ENCODE assay signal across 22 cellular contexts in the genomic region with DNA sequence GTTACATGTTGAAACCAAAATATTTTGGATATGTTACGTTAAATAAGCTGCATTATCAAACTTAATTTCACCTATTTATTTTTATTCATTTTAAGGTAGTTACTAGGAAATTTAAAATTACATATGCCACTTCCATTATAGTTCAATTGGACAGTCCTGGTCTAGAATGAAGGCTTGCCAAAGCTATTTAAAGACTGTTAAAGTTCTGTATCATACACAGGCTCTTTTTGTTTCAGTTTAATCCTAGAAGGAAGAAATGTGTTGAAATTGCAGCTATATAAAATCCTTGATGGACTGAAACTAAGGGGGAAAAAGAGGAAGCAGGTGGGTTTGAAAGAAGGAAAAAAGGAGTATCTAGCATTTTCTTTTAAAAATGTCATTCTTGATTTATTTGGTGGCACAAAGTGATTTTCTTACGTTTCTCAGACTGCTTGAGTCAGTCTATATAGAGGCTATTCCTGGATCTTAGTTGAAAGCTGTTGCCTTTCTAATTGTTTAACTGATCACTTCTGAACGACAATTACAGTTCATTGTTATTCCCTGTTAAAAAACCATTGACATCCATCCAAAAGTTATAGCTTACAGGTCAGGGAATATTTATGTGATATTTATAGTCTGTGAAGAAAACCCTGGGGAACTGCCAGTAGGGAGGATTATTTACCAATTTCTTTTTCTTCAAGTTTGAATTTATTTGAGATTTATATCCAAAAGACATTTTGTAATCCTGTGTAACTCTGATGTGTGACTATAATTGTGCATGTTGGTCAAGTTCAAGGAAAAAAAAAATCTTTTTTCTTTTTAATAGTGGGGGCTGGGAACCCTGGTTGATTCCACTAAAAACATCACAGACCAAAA.
DNase-seq lines count a peak whose midpoint lies in the region; ATAC-seq and TF ChIP-seq lines count a peak whose summit lies in the region.
"Had no signal": no experiment of that assay in that cellular context is flagged by ENCODE, and none has a peak within 500 bp of the region (broad histone marks: within the 10 kb centered on the region; RNA-seq: fewer than 3 reads in every experiment).

No MANE protein-coding gene starts in this region.

- no peak for TF ChIP-seq POLR2A in GM18505 (IDR thresholded peaks at IDR 0.05; ENCODE audit: borderline replicate concordance, extremely low read depth, insufficient read depth, insufficient read length)

- no peak for TF ChIP-seq CTCF in HFFc6 (IDR thresholded peaks at IDR 0.05)

- no peak overlapping the region for H2BK15ac ChIP-seq in mesenchymal stem cell (ENCODE audit: low read depth, poor library complexity, severe bottlenecking)

- no peaks in the 10 kb centered on the region for H3K36me3 Mint-ChIP-seq in HFFc6 (ENCODE audit: low read depth)
- H3K36me3 Mint-ChIP-seq: activated naive CD8-positive, alpha-beta T cell treated with anti-CD3 and anti-CD28 coated beads, Interleukin-2, amount 10 ng/mL, durations not matched to agents 7 days and 5 days had no signal

- no peaks in the 10 kb centered on the region for H3K79me1 ChIP-seq in mesenchymal stem cell (replicated peaks; ENCODE audit: low read length, poor library complexity, severe bottlenecking)

- H3K27me3 ChIP-seq in mesenchymal stem cell (ENCODE audit: control insufficient read depth in 1 of 2, insufficient read depth in 1 of 2, low read length in 2 of 2) (no peaks in the 10 kb centered on the region), subcutaneous abdominal adipose tissue (ENCODE audit: control insufficient read depth in 5 of 5, insufficient read depth in 4 of 5, low read length in 5 of 5) (no peaks in the 10 kb centered on the region)
- H3K27me3 ChIP-seq: cardiac muscle cell, esophagus squamous epithelium, testis had no signal

- no peak overlapping the region for H3K23ac ChIP-seq in mesenchymal stem cell (ENCODE audit: low read length in 2 of 2)

- H4K8ac ChIP-seq in mesenchymal stem cell (ENCODE audit: low read length) = no peak overlapping the region

- H3K27me3 Mint-ChIP-seq in HFFc6 (ENCODE audit: insufficient read depth) = no peaks in the 10 kb centered on the region

- H3K4me3 ChIP-seq in mesenchymal stem cell (ENCODE audit: insufficient read depth in 1 of 2, low read depth in 1 of 2, low read length in 2 of 2) (peak overlapping the region in 1 of 2 experiments; percentile 59), subcutaneous abdominal adipose tissue (ENCODE audit: low read depth in 1 of 5, low read length in 5 of 5) (no peak overlapping the region)
- H3K4me3 ChIP-seq: cardiac muscle cell, esophagus squamous epithelium, smooth muscle cell, testis had no signal

- peak overlapping the region; percentile 75 for H3K4me3 Mint-ChIP-seq in HFFc6
- H3K4me3 Mint-ChIP-seq: activated B cell treated with CpG ODN at 0.5 μM for 24 hours; activated naive CD8-positive, alpha-beta T cell treated with anti-CD3 and anti-CD28 coated beads, Interleukin-2, amount 10 ng/mL, durations not matched to agents 7 days and 5 days; activated T-helper 1 cell treated with anti-CD3 and anti-CD28 coated beads, Interleukin-12 subunit alpha, Interleukin-12 subunit beta, Interleukin-2, Interleukin-4 antibody, amounts not matched to agents 30 ng/mL and 10 ng/mL and 1 ng/mL, durations not matched to agents 14 hours and 24 hours and 36 hours; T-helper 17 cell had no signal

- no peak overlapping the region for H3K18ac ChIP-seq in mesenchymal stem cell (ENCODE audit: low read depth in 1 of 2, low read length in 2 of 2)

- H3K9me3 ChIP-seq in mesenchymal stem cell (ENCODE audit: control insufficient read depth, low read length) (no peaks in the 10 kb centered on the region), subcutaneous abdominal adipose tissue (ENCODE audit: control insufficient read depth in 5 of 5, low read length in 5 of 5) (no peaks in the 10 kb centered on the region)
- H3K9me3 ChIP-seq: esophagus squamous epithelium, testis had no signal

- H3K27ac Mint-ChIP-seq in HFFc6 = peak overlapping the region; percentile 87
- H3K27ac Mint-ChIP-seq: activated B cell treated with CpG ODN at 0.5 μM for 24 hours; activated naive CD8-positive, alpha-beta T cell treated with anti-CD3 and anti-CD28 coated beads, Interleukin-2, amount 10 ng/mL, durations not matched to agents 7 days and 5 days; activated T-helper 1 cell treated with anti-CD3 and anti-CD28 coated beads, Interleukin-12 subunit alpha, Interleukin-12 subunit beta, Interleukin-2, Interleukin-4 antibody, amounts not matched to agents 30 ng/mL and 10 ng/mL and 1 ng/mL, durations not matched to agents 14 hours and 24 hours and 36 hours; T-helper 17 cell had no signal

- H3K4ac ChIP-seq in mesenchymal stem cell (ENCODE audit: low read depth in 1 of 2, low read length in 2 of 2) = no peak overlapping the region

- H2AFZ ChIP-seq in mesenchymal stem cell (ENCODE audit: low read depth, low read length) = no peak overlapping the region

- no peak overlapping the region for H4K91ac ChIP-seq in mesenchymal stem cell (ENCODE audit: low read length)

- peak; percentile 24 for ATAC-seq in SK-N-SH treated with all-trans-retinoic acid at 6 μM for 48 hours
- no peak for ATAC-seq in GM18505 (IDR thresholded peaks at IDR 0.05; ENCODE audit: unreplicated experiment)
- ATAC-seq: T-helper 17 cell had no signal

- H2BK5ac ChIP-seq in mesenchymal stem cell (ENCODE audit: low read depth, low read length, poor library complexity, severe bottlenecking) = no peak overlapping the region

- no peaks in the 10 kb centered on the region for H3K4me1 ChIP-seq in mesenchymal stem cell (ENCODE audit: control insufficient read depth, insufficient read depth, low read depth, low read length)
- H3K4me1 ChIP-seq in subcutaneous abdominal adipose tissue (ENCODE audit: control insufficient read depth in 5 of 5, insufficient read depth in 5 of 5, low read length in 5 of 5) = peaks cover 0 to 43% (median 23%) of the 10 kb centered on the region in 5 donors

- no peaks in the 10 kb centered on the region for H3K9me3 Mint-ChIP-seq in HFFc6
- H3K9me3 Mint-ChIP-seq: activated B cell treated with CpG ODN at 0.5 μM for 24 hours; activated naive CD8-positive, alpha-beta T cell treated with anti-CD3 and anti-CD28 coated beads, Interleukin-2, amount 10 ng/mL, durations not matched to agents 7 days and 5 days; activated T-helper 1 cell treated with anti-CD3 and anti-CD28 coated beads, Interleukin-12 subunit alpha, Interleukin-12 subunit beta, Interleukin-2, Interleukin-4 antibody, amounts not matched to agents 30 ng/mL and 10 ng/mL and 1 ng/mL, durations not matched to agents 14 hours and 24 hours and 36 hours had no signal

- H3K9ac ChIP-seq in mesenchymal stem cell (ENCODE audit: low read length) (peak overlapping the region; percentile 92), subcutaneous abdominal adipose tissue (ENCODE audit: low read length in 5 of 5) (no peak overlapping the region)

- H3K4me2 ChIP-seq in mesenchymal stem cell (ENCODE audit: low read length, poor library complexity, severe bottlenecking) = no peak overlapping the region
- H3K4me2 ChIP-seq: smooth muscle cell had no signal

- H3K27ac ChIP-seq in mesenchymal stem cell (ENCODE audit: low read length, poor library complexity, severe bottlenecking) (no peak overlapping the region), subcutaneous abdominal adipose tissue (ENCODE audit: low read depth, low read length) (peak overlapping the region; percentile 51)
- H3K27ac ChIP-seq: cardiac muscle cell had no signal

- no peak overlapping the region for H2BK120ac ChIP-seq in mesenchymal stem cell (ENCODE audit: low read depth, low read length)

- no peak overlapping the region for H2AK5ac ChIP-seq in mesenchymal stem cell (ENCODE audit: low read length, severe bottlenecking)

- H2BK12ac ChIP-seq in mesenchymal stem cell (ENCODE audit: low read length in 2 of 2) = no peak overlapping the region

- H3K14ac ChIP-seq in mesenchymal stem cell (ENCODE audit: low read length in 2 of 2) = no peak overlapping the region

- H3K36me3 ChIP-seq in mesenchymal stem cell (ENCODE audit: control insufficient read depth in 1 of 2, insufficient read depth in 2 of 2, low read depth in 1 of 2, low read length in 2 of 2) = no peaks in the 10 kb centered on the region
- no peaks in the 10 kb centered on the region for H3K36me3 ChIP-seq in subcutaneous abdominal adipose tissue (ENCODE audit: control insufficient read depth in 5 of 5, insufficient read depth in 5 of 5, low read length in 5 of 5)
- H3K36me3 ChIP-seq: cardiac muscle cell, esophagus squamous epithelium had no signal

- DNase-seq in HFFc6 (no peak), mesenchymal stem cell (no peak), superior temporal gyrus (ENCODE audit: extremely low spot score) (no peak), mesenteric fat pad (ENCODE audit: low spot score) (no peak)
- DNase-seq: activated B cell treated with CpG ODN at 0.5 μM for 24 hours; activated CD8-positive, alpha-beta memory T cell treated with anti-CD3 and anti-CD28 coated beads for 24 hours; activated naive CD8-positive, alpha-beta T cell treated with anti-CD3 and anti-CD28 coated beads, Interleukin-2, amount 10 ng/mL, durations not matched to agents 7 days and 5 days; esophagus squamous epithelium; hypothalamus; Karpas-422; NCI-H1694; NCI-H345; NK-92 treated with Interleukin-12 subunit alpha and Interleukin-12 subunit beta, amount 100 ng/mL, for 24 hours; RPMI8226; T-helper 17 cell; testis had no signal

- WGBS in mesenchymal stem cell = 100% methylated on average over 1 of the region's 3 CpGs

- peaks cover 75% of the 10 kb centered on the region for H3K4me1 Mint-ChIP-seq in HFFc6 (ENCODE audit: low read depth)
- H3K4me1 Mint-ChIP-seq: activated B cell treated with CpG ODN at 0.5 μM for 24 hours; activated naive CD8-positive, alpha-beta T cell treated with anti-CD3 and anti-CD28 coated beads, Interleukin-2, amount 10 ng/mL, durations not matched to agents 7 days and 5 days; T-helper 17 cell had no signal

TF ChIP-seq in SK-N-SH treated with all-trans-retinoic acid at 6 μM for 48 hours, 23 proteins besides CTCF, POLR2A, EP300 and RAD21:
- TF ChIP-seq TCF4 (CRISPR knock-in tag; IDR thresholded peaks at IDR 0.05; ENCODE audit: borderline replicate concordance) (no peak), ARNTL (CRISPR knock-in tag; IDR thresholded peaks at IDR 0.05; ENCODE audit: borderline replicate concordance, low read depth) (no peak), GLIS3 (CRISPR knock-in tag; IDR thresholded peaks at IDR 0.05) (no peak), PPARA (CRISPR knock-in tag; IDR thresholded peaks at IDR 0.05; ENCODE audit: borderline replicate concordance) (no peak), CSDC2 (CRISPR knock-in tag; IDR thresholded peaks at IDR 0.05) (no peak), ZFP30 (CRISPR knock-in tag; IDR thresholded peaks at IDR 0.05) (no peak)
